ENCODE assay signal across 17 cellular contexts in genomic region chr18:24735504-24736243, GRCh38.
"Had no signal": no experiment of that assay in that cellular context is flagged by ENCODE, and none has a peak within 500 bp of the region (broad histone marks: within the 10 kb centered on the region; RNA-seq: fewer than 3 reads in every experiment).

No MANE protein-coding gene starts in this region.

- H3K9me3 ChIP-seq: adrenal gland, colonic mucosa, stomach, tibial artery had no signal

- DNase-seq: activated CD4-positive, alpha-beta memory T cell treated with anti-CD3 and anti-CD28 coated beads, Interleukin-2, amount 10 ng/mL, durations not matched to agents 7 days and 5 days; activated effector memory CD4-positive, alpha-beta T cell treated with anti-CD3 and anti-CD28 coated beads, Interleukin-2, amount 50 U/mL, for 16 hours; activated T-cell treated with anti-CD3 and anti-CD28 coated beads, Interleukin-2, amount 50 U/mL, for 48 hours; adrenal gland; central memory CD4-positive, alpha-beta T cell; colonic mucosa; head of caudate nucleus; left colon; naive B cell; stimulated activated CD4-positive, alpha-beta T cell treated with anti-CD3 and anti-CD28 coated beads, Interleukin-12 subunit alpha, Interleukin-12 subunit beta, amount 100 ng/mL, for 4 hours; stimulated activated CD4-positive, alpha-beta T cell treated with anti-CD3 and anti-CD28 coated beads, Interleukin-2, amount 100 ng/mL, for 24 hours; stomach; tibial artery; WERI-Rb-1 had no signal

- H3K36me3 ChIP-seq: adrenal gland, colonic mucosa, stomach, tibial artery, WERI-Rb-1 had no signal

- FAIRE-seq: frontal cortex had no signal

- H3K27me3 ChIP-seq: colonic mucosa, tibial artery had no signal

- H3K9ac ChIP-seq: parathyroid adenoma had no signal

- H3K4me3 ChIP-seq: adrenal gland, colonic mucosa, lung, stomach, tibial artery had no signal

- H3K27ac ChIP-seq: adrenal gland, colonic mucosa, parathyroid adenoma, stomach, tibial artery, WERI-Rb-1 had no signal

- H2AFZ ChIP-seq: parathyroid adenoma had no signal

- H3K4me1 ChIP-seq: adrenal gland, colonic mucosa, parathyroid adenoma, stomach had no signal

- ATAC-seq: left colon had no signal

- H3K79me2 ChIP-seq: parathyroid adenoma had no signal
